In genomic region chr3:136042608-136043221, GRCh38 we compare ENCODE assay signal across 8 cellular contexts.
DNase-seq lines count a peak whose midpoint lies in the region; ATAC-seq, FAIRE-seq and TF ChIP-seq lines count a peak whose summit lies in the region.

No MANE protein-coding gene starts in this region.

- no peak overlapping the region for H3K4me3 ChIP-seq in GM12878

- H3K4me2 ChIP-seq in GM12878 (ENCODE audit: control insufficient read depth, insufficient read depth), result no peak overlapping the region

- H3K27ac ChIP-seq in GM12878 (ENCODE audit: control insufficient read depth, insufficient read depth), result no peak overlapping the region

- no peak overlapping the region for H3K4me3 Mint-ChIP-seq in immature natural killer cell
- H3K4me3 Mint-ChIP-seq in type B pancreatic cell, result no peak overlapping the region

- BruUV-seq in GM12878 (replicated peaks; lab: Mats Ljungman, UMichigan), result no TSS peak

- no peaks in the 10 kb centered on the region; a peak in 1 of 4 replicates for H3K27me3 ChIP-seq in GM12878 (replicated peaks in 1 of 2; ENCODE audit: control insufficient read depth in 2 of 2, insufficient read depth in 2 of 2, low read length in 1 of 2)

- DNase-seq in AG08395 (ENCODE audit: low spot score), result peak; percentile 62
- DNase-seq in GM19240 (ENCODE audit: insufficient read length, low spot score), result peak; percentile 7
- peak; percentile 84 for DNase-seq in NCI-H2196 (lab: John Stamatoyannopoulos, UW; ENCODE audit: unreplicated experiment)
- no peak for DNase-seq in GM12878 (ENCODE audit: low read depth, low spot score)
- DNase-seq in immature natural killer cell, result peak in 2 of 3 donors; percentile 2
- no peak for DNase-seq in type B pancreatic cell (ENCODE audit: extremely low spot score, unreplicated experiment)

- H3K36me3 ChIP-seq in GM12878 (ENCODE audit: control insufficient read depth in 2 of 2, insufficient read depth in 2 of 2, low read length in 1 of 2), result no peaks in the 10 kb centered on the region

- H3K36me3 Mint-ChIP-seq in immature natural killer cell (no peaks in the 10 kb centered on the region), type B pancreatic cell (peaks cover 26% of the 10 kb centered on the region)

- H3K27ac Mint-ChIP-seq in immature natural killer cell, result no peak overlapping the region
- H3K27ac Mint-ChIP-seq in type B pancreatic cell, result no peak overlapping the region

- intact Hi-C loops in GM12878 (cut with micrococcal nuclease; ENCODE audit: unreplicated experiment), result loop anchor here (2.0 to 5.0 kb wide), 3 partner anchors 124 to 1440 kb away; no protein-coding TSS in a partner anchor

- H3K9ac ChIP-seq in GM12878 (ENCODE audit: control insufficient read depth, insufficient read depth, low read length), result no peak overlapping the region

- H2AFZ ChIP-seq in GM12878 (ENCODE audit: control insufficient read depth, low read depth, low read length), result no peak overlapping the region

- in situ Hi-C loops in GM12878 (cut with MboI), result no loop called here

- H3K79me2 ChIP-seq in GM12878 (ENCODE audit: control insufficient read depth, insufficient read depth, low read length), result no peaks in the 10 kb centered on the region

- RAD21 ChIA-PET in GM12878 (lab: Charles Lee; ENCODE audit: unreplicated experiment), result interaction anchor here (1.5 to 2.8 kb wide), 3 partner anchors 120 to 1441 kb away, joined by 3 to 12 read pairs (median 4); no protein-coding TSS in a partner anchor

- FAIRE-seq in GM12878 (lab: Jason Lieb, UNC), result peak; percentile 59

- no peaks in the 10 kb centered on the region for H3K4me1 ChIP-seq in GM12878 (ENCODE audit: control insufficient read depth, insufficient read depth, low read length)

- POLR2A ChIA-PET in GM12878 (lab: Charles Lee), result interaction anchor here (0.5 kb wide), 1 partner anchor 1077 kb away, joined by 6 read pairs; no protein-coding TSS in a partner anchor

- H3K27me3 Mint-ChIP-seq in immature natural killer cell (ENCODE audit: low read depth in 3 of 3), result peaks cover 2 to 15% (median 8%) of the 10 kb centered on the region in 3 donors
- H3K27me3 Mint-ChIP-seq in type B pancreatic cell, result no peaks in the 10 kb centered on the region

- no peaks in the 10 kb centered on the region for H4K20me1 ChIP-seq in GM12878 (ENCODE audit: control insufficient read depth, insufficient read depth)

- TF ChIP-seq RAD21 in GM12878 (IDR thresholded peaks at IDR 0.05; ENCODE audit: insufficient read depth, low read depth, low read length), result peak; percentile 53

- TF ChIP-seq CTCF in GM12878 (IDR thresholded peaks at IDR 0.05 in 2 of 3, conservative IDR thresholded peaks at IDR 0.05 in 1 of 3; ENCODE audit: control insufficient read depth in 2 of 3, extremely low read depth in 1 of 3, insufficient read depth in 1 of 3, low read depth in 3 of 3, low read length in 3 of 3), result peak; percentile 28 to 57 (median 48); a peak in 5 of 6 replicates
- peak; percentile 82 for TF ChIP-seq CTCF in type B pancreatic cell (conservative IDR thresholded peaks at IDR 0.05)

- CTCF ChIA-PET in GM12878 (lab: Yijun Ruan, JAX), result interaction anchor here (0.6 to 3.7 kb wide), 29 partner anchors 10 to 1792 kb away, joined by 3 to 27 read pairs (median 3); partner anchors contain the start of gene EPHB1

- peak; percentile 55; the same call in 2 of the 3 replicates for ATAC-seq in GM12878
- ATAC-seq in GM19467 (IDR thresholded peaks at IDR 0.05; ENCODE audit: unreplicated experiment), result no peak
- no peak for ATAC-seq in HG03097 (IDR thresholded peaks at IDR 0.05; ENCODE audit: low FRiP score, unreplicated experiment)

- TF ChIP-seq EP300 in GM12878 (IDR thresholded peaks at IDR 0.05; ENCODE audit: borderline replicate concordance in 1 of 2, control insufficient read depth in 1 of 2, low read depth in 2 of 2, low read length in 2 of 2), result no peak

- H3K4me1 Mint-ChIP-seq in immature natural killer cell (no peaks in the 10 kb centered on the region), type B pancreatic cell (ENCODE audit: unreplicated experiment) (no peaks in the 10 kb centered on the region)

- H3K9me3 ChIP-seq in GM12878 (replicated peaks; ENCODE audit: control insufficient read depth, insufficient read depth, low read length), result no peaks in the 10 kb centered on the region

- no peak for TF ChIP-seq POLR2A in GM12878 (IDR thresholded peaks at IDR 0.05; ENCODE audit: low read depth, low read length)

- 70% methylated on average over 7 of the region's 7 CpGs for WGBS in GM12878 (ENCODE audit: insufficient coverage, insufficient replicate concordance, low lambda C conversion rate, missing lambda C conversion rate)

- SMC1A ChIA-PET in GM12878 (lab: Charles Lee; ENCODE audit: uncharacterized antibody, unreplicated experiment), result interaction anchor here (0.6 to 1.6 kb wide), 10 partner anchors 23 to 1735 kb away, joined by 3 to 6 read pairs (median 3); no protein-coding TSS in a partner anchor

- H3K9me3 Mint-ChIP-seq in immature natural killer cell, result no peaks in the 10 kb centered on the region
- no peaks in the 10 kb centered on the region for H3K9me3 Mint-ChIP-seq in type B pancreatic cell

TF ChIP-seq in GM12878, 131 proteins besides CTCF, POLR2A, EP300 and RAD21:
- TF ChIP-seq SMC3 (IDR thresholded peaks at IDR 0.05; ENCODE audit: borderline replicate concordance, low read length), result peak; percentile 25; the same call in 1 of the 2 replicates
- TF ChIP-seq BRCA1 (IDR thresholded peaks at IDR 0.05; ENCODE audit: low read depth, low read length), result no peak

Comparison
In these comparisons a context has a peak if more than half of its experiments do, and no peak if none do; other contexts are left out.
1. DNase-seq: peak in AG08395 (single experiment), GM19240 (single experiment), NCI-H2196 (single experiment) and immature natural killer cell (2 of 3); none in GM12878 (single experiment) and type B pancreatic cell (single experiment).